7 cellular contexts compared by ENCODE assay signal in the genomic region with DNA sequence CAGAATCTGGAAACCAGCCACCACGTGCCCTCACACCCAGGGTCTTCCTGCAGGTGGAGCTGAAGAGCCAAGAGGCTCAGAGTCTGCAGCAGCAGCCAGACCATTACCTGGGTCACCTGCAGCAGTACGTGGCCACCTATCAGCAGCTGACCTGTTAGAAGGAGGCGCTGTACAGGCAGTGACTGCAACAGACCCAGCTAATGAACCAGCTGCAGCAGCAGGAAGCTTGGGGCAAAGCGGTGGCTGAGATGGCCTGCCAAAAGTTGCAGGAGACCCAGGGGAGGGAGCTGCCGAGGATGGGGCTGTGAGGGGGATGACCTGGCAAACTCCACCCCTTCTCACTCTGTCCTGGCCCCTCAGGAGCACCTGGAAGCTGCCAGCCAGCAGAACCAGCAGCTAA. TPM values are rescaled to one million over a fixed set of nuclear protein-coding genes. Genes with fewer than 3 reads are reported as not detected.
"Had no signal": no experiment of that assay in that cellular context is flagged by ENCODE, and none has a peak within 500 bp of the region (broad histone marks: within the 10 kb centered on the region; RNA-seq: fewer than 3 reads in every experiment).

No MANE protein-coding gene starts in this region.

RNA-seq across cellular contexts. Expression of gene GOLGA8T, which starts 8.4 kb away (rescaled TPM):
- total RNA-seq: stomach, subcutaneous adipose tissue, suprapubic skin, tibial nerve, transverse colon, ureter, uterus had no signal
- polyA plus RNA-seq: stomach had no signal
